ENCODE assay signal across 8 cellular contexts in genomic region chr1:36450270-36450918, GRCh38. TPM values are rescaled to one million over a fixed set of nuclear protein-coding genes. Genes with fewer than 3 reads are reported as not detected.
DNase-seq lines count a peak whose midpoint lies in the region; FAIRE-seq and TF ChIP-seq lines count a peak whose summit lies in the region.

Gene OSCP1, minus strand, starts transcription at chr1:36450451. Its CDS starts 82 bp downstream, at chr1:36450369.

- H3K9me3 Mint-ChIP-seq in mesothelial cell of epicardium = no peaks in the 10 kb centered on the region

- H3K4me1 ChIP-seq in NT2/D1 (ENCODE audit: insufficient read depth, insufficient read length) (no peaks in the 10 kb centered on the region), endothelial cell of umbilical vein (ENCODE audit: control insufficient read depth, extremely low read depth, insufficient read depth, low read length) (peaks cover 4% of the 10 kb centered on the region)

- dilution Hi-C loops in endothelial cell of umbilical vein (cut with MboI; ENCODE audit: extremely low pct_ligation_motif_present, low sequenced_read_pairs) = no loop called here

- peak; percentile 92 for TF ChIP-seq POLR2A in endothelial cell of umbilical vein (IDR thresholded peaks at IDR 0.05; ENCODE audit: low read depth, low read length)

- TF ChIP-seq CTCF in GM20000 (IDR thresholded peaks at IDR 0.05; ENCODE audit: extremely low read depth, missing control alignments) (no peak), endothelial cell of umbilical vein (IDR thresholded peaks at IDR 0.05; ENCODE audit: extremely low read depth in 1 of 2, insufficient read depth in 1 of 2, low read depth in 1 of 2, low read length in 2 of 2) (no peak), mesothelial cell of epicardium (IDR thresholded peaks at IDR 0.05; ENCODE audit: unreplicated experiment) (no peak)

- peaks cover 23% of the 10 kb centered on the region for H3K36me3 ChIP-seq in NT2/D1 (ENCODE audit: insufficient read depth, insufficient read length, low read length)
- H3K36me3 ChIP-seq in endothelial cell of umbilical vein (ENCODE audit: control insufficient read depth in 2 of 2, extremely low read depth in 1 of 2, insufficient read depth in 2 of 2, low read length in 2 of 2) = peaks cover 4 to 8% of the 10 kb centered on the region in 2 experiments

- FAIRE-seq in endothelial cell of umbilical vein (lab: Jason Lieb, UNC) = peak; percentile 98

- peak within 1 kb of the TSS; percentile 95 for H3K27ac Mint-ChIP-seq in mesothelial cell of epicardium

- intact Hi-C loops in endothelial cell of umbilical vein (cut with micrococcal nuclease) = loop anchor here (1.0 kb wide), 1 partner anchor 14 kb away; the partner anchor contains the start of gene MRPS15

- DNase-seq in COLO668 (lab: John Stamatoyannopoulos, UW; ENCODE audit: unreplicated experiment) (peak; percentile 99), GM20000 (ENCODE audit: low spot score) (peak; percentile 99), HT-29 (ENCODE audit: low spot score) (peak; percentile 98), NT2/D1 (ENCODE audit: low read depth, low spot score) (peak; percentile 98), activated T-cell treated with anti-CD3 and anti-CD28 coated beads for 24 hours (ENCODE audit: low read depth) (peak; percentile 81), endothelial cell of umbilical vein (ENCODE audit: low read depth, low spot score) (peak; percentile 97), mesothelial cell of epicardium (ENCODE audit: low spot score in 2 of 2, unreplicated experiment in 2 of 2) (peak; percentile 82 to 91)
- DNase-seq in stimulated activated CD8-positive, alpha-beta memory T cell treated with anti-CD3 and anti-CD28 coated beads, Interleukin-15, amount 100 ng/mL, for 4 hours (ENCODE audit: low read depth in 2 of 2) = peak; percentile 66 to 68

- H4K20me1 ChIP-seq in endothelial cell of umbilical vein (replicated peaks; ENCODE audit: control insufficient read depth, extremely low read depth, insufficient read depth, low read length) = no peaks in the 10 kb centered on the region

- peak within 1 kb of the TSS; percentile 68 for H3K4me2 ChIP-seq in endothelial cell of umbilical vein (ENCODE audit: insufficient read depth, low read length)

- H2AFZ ChIP-seq in endothelial cell of umbilical vein (ENCODE audit: low read depth, low read length) = peak within 1 kb of the TSS; percentile 96

- H3K4me3 ChIP-seq in NT2/D1 (ENCODE audit: insufficient read length, low read depth) (peak within 1 kb of the TSS; percentile 80), endothelial cell of umbilical vein (replicated peaks in 1 of 3; ENCODE audit: insufficient read depth in 1 of 3, low read depth in 1 of 3, low read length in 3 of 3) (peak within 1 kb of the TSS; percentile 46 to 67 (median 50))

- H3K27me3 ChIP-seq in NT2/D1 (ENCODE audit: insufficient read depth, insufficient read length) (no peaks in the 10 kb centered on the region), endothelial cell of umbilical vein (ENCODE audit: control insufficient read depth in 2 of 2, insufficient read depth in 2 of 2, low read length in 2 of 2) (no peaks in the 10 kb centered on the region)

- H3K36me3 Mint-ChIP-seq in mesothelial cell of epicardium = peaks cover 4% of the 10 kb centered on the region

- H3K4me1 Mint-ChIP-seq in mesothelial cell of epicardium = peaks cover 30% of the 10 kb centered on the region

- H3K79me2 ChIP-seq in endothelial cell of umbilical vein (ENCODE audit: control insufficient read depth, insufficient read depth, low read length) = no peaks in the 10 kb centered on the region

- H3K9me3 ChIP-seq in NT2/D1 (ENCODE audit: insufficient read depth, low read length) (no peaks in the 10 kb centered on the region), endothelial cell of umbilical vein (replicated peaks; ENCODE audit: control insufficient read depth, insufficient read depth, low read length) (no peaks in the 10 kb centered on the region)

- no peaks in the 10 kb centered on the region for H3K9me1 ChIP-seq in endothelial cell of umbilical vein (replicated peaks; ENCODE audit: control insufficient read depth, extremely low read depth, insufficient read depth, low read length)

- POLR2A ChIA-PET in endothelial cell of umbilical vein (lab: Charles Lee) = interaction anchor here (0.6 to 1.3 kb wide), 2 partner anchors 14 to 16 kb away, joined by 3 to 7 read pairs; partner anchors contain the start of gene MRPS15

- H3K4me3 Mint-ChIP-seq in mesothelial cell of epicardium = peak within 1 kb of the TSS; percentile 93

- CTCF ChIA-PET in endothelial cell of umbilical vein (lab: Charles Lee) = interaction anchor here (0.7 to 1.8 kb wide), 8 partner anchors 14 to 353 kb away, joined by 3 to 7 read pairs (median 4); partner anchors contain the start of gene MRPS15

- H3K9ac ChIP-seq in NT2/D1 (ENCODE audit: insufficient read length, low read depth) (peak within 1 kb of the TSS; percentile 93), endothelial cell of umbilical vein (replicated peaks; ENCODE audit: extremely low read depth, insufficient read depth, low read length) (peak within 1 kb of the TSS; percentile 93)

- H3K27ac ChIP-seq in endothelial cell of umbilical vein (ENCODE audit: insufficient read depth, low read depth, low read length) = peak within 1 kb of the TSS; percentile 89

- H3K27me3 Mint-ChIP-seq in mesothelial cell of epicardium (ENCODE audit: low read depth) = no peaks in the 10 kb centered on the region

- no TSS peak for BruUV-seq in endothelial cell of umbilical vein (replicated peaks; lab: Mats Ljungman, UMichigan)

TF ChIP-seq in endothelial cell of umbilical vein, 7 proteins besides CTCF, POLR2A, EP300 and RAD21:
- TF ChIP-seq POLR2AphosphoS5 (IDR thresholded peaks at IDR 0.05; ENCODE audit: insufficient read depth, low read depth, low read length) = peak; percentile 91
- TF ChIP-seq EZH2 (IDR thresholded peaks at IDR 0.05; ENCODE audit: borderline replicate concordance, low read depth, low read length, severe bottlenecking) = no peak
- TF ChIP-seq MAX (IDR thresholded peaks at IDR 0.05; ENCODE audit: insufficient read depth, insufficient read length) = peak; percentile 14
- TF ChIP-seq FOS (IDR thresholded peaks at IDR 0.05; ENCODE audit: borderline replicate concordance, insufficient read depth, low read length) = no peak

RNA-seq across cellular contexts. Expression of gene OSCP1, which starts in this region (rescaled TPM):
- 1.1 and 2.0 TPM in 2 replicates for total RNA-seq in HT-29 (2014; rRNA removed; shearing (Covaris generic))
- 4.6 and 7.6 TPM in 2 replicates for total RNA-seq in endothelial cell of umbilical vein
- 8.3 and 9.6 TPM in 2 replicates for polyA plus RNA-seq in endothelial cell of umbilical vein
- polyA plus RNA-seq in endothelial cell of umbilical vein (2011; cell fraction: cytosol; rRNA removed) = 6.7 and 7.9 TPM in 2 replicates
- 4.7 and 4.9 TPM in 2 replicates for polyA plus RNA-seq in endothelial cell of umbilical vein (2011; cell fraction: nucleus; rRNA removed)
- polyA plus RNA-seq in endothelial cell of umbilical vein (2012) = 3.9 and 5.3 TPM in 2 replicates
- polyA minus RNA-seq in endothelial cell of umbilical vein = 6.3 and 9.4 TPM in 2 replicates
- 5.2 TPM for polyA minus RNA-seq in endothelial cell of umbilical vein (2011; cell fraction: cytosol; rRNA and poly(A)+ RNA removed)
- polyA minus RNA-seq in endothelial cell of umbilical vein (2011; cell fraction: nucleus; rRNA and poly(A)+ RNA removed) = 5.2 and 5.9 TPM in 2 replicates
- 7.0 to 8.9 TPM (median 7.3 TPM) in 3 replicates for total RNA-seq in mesothelial cell of epicardium

Comparison
In these comparisons a context has a peak if more than half of its experiments do, and no peak if none do; other contexts are left out.
1. Peak in every context shown above with its lines: DNase-seq, H3K4me3 ChIP-seq and H3K27ac ChIP-seq.